ENCODE assay signal across 10 cellular contexts in the genomic region with DNA sequence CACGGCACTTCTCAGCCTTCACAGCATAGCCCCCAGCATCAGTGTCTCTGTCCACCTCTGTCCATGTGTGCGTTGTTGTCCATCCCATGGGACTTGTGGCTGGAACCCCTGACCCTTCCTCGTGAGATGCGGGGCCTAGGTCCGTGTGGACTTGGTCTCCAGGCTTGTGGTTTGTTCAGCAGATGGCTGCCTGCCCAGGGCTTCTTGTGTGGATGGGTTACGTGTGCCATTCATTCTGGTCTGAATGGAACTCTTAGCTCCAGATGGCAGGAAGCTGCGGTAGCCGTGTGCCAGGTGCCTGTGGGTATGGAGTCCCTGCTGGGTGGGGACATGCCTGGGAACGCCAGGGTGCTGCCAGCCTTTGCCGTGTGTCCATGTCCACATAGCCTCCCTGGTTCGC. TPM values are rescaled to one million over a fixed set of nuclear protein-coding genes. Genes with fewer than 3 reads are reported as not detected.
DNase-seq lines count a peak whose midpoint lies in the region; TF ChIP-seq lines count a peak whose summit lies in the region.
"Had no signal": no experiment of that assay in that cellular context is flagged by ENCODE, and none has a peak within 500 bp of the region (broad histone marks: within the 10 kb centered on the region; RNA-seq: fewer than 3 reads in every experiment).

No MANE protein-coding gene starts in this region.

- peak; percentile 29 for DNase-seq in COLO668 (lab: John Stamatoyannopoulos, UW; ENCODE audit: unreplicated experiment)
- DNase-seq in NCI-H1694 treated with DMSO at 0.1 percent for 48 hours (lab: John Stamatoyannopoulos, UW): peak; percentile 76
- DNase-seq in astrocyte of the cerebellum (ENCODE audit: low read depth): peak; percentile 23
- DNase-seq in NK-92 treated with Interleukin-12 subunit alpha and Interleukin-12 subunit beta, amount 100 ng/mL, for 24 hours (lab: John Stamatoyannopoulos, UW): no peak
- no peak for DNase-seq in posterior vena cava (ENCODE audit: low spot score)
- DNase-seq in kidney glomerular epithelial cell (lab: John Stamatoyannopoulos, UW): no peak
- no peak for DNase-seq in activated CD4-positive, CD25-positive, alpha-beta regulatory T cell (lab: John Stamatoyannopoulos, UW)
- DNase-seq: DMS53, mesenchymal stem cell had no signal

- H3K4me3 ChIP-seq in astrocyte of the cerebellum (ENCODE audit: low read depth, low read length) (no peak overlapping the region), mucosa of stomach (ENCODE audit: low read length) (no peak overlapping the region)

- no peaks in the 10 kb centered on the region for H3K9me3 ChIP-seq in mucosa of stomach (ENCODE audit: control insufficient read depth, low read length)

- no peak for TF ChIP-seq CTCF in astrocyte of the cerebellum (IDR thresholded peaks at IDR 0.05; ENCODE audit: low read depth, low read length, missing control alignments)

- peaks cover 52% of the 10 kb centered on the region for H3K4me1 ChIP-seq in mucosa of stomach (ENCODE audit: control insufficient read depth, insufficient read depth, low read length)

- H3K9ac ChIP-seq in mucosa of stomach (ENCODE audit: low read length): peak overlapping the region; percentile 23

- no peaks in the 10 kb centered on the region for H3K27me3 ChIP-seq in mucosa of stomach (ENCODE audit: control insufficient read depth, insufficient read depth, low read length)

- intact Hi-C loops in posterior vena cava (cut with DNase I): no loop called here

- H3K36me3 ChIP-seq in mucosa of stomach (ENCODE audit: control insufficient read depth, insufficient read depth, low read length): peaks cover 4% of the 10 kb centered on the region

- in situ Hi-C loops in astrocyte of the cerebellum (cut with HindIII; ENCODE audit: low sequenced_read_pairs): no loop called here

RNA-seq across cellular contexts. Expression of gene NUDT16L1, which starts 31.7 kb away (rescaled TPM):
- total RNA-seq in posterior vena cava: 10 to 100 TPM; 10.7 to 14.2 TPM

RNA-seq across cellular contexts. Expression of gene MGRN1, which starts 37.0 kb away (rescaled TPM):
- total RNA-seq in posterior vena cava: 10 to 100 TPM; 61.0 to 62.6 TPM

RNA-seq across cellular contexts. Expression of gene UBALD1, which starts 47.0 kb away (rescaled TPM):
- 10 to 100 TPM; 15.6 to 16.4 TPM for total RNA-seq in posterior vena cava

Comparison
In these comparisons a context has a peak if more than half of its experiments do, and no peak if none do; other contexts are left out.
1. DNase-seq: peak in COLO668 (single experiment), NCI-H1694 treated with DMSO at 0.1 percent for 48 hours (single experiment) and astrocyte of the cerebellum (single experiment); none in NK-92 treated with Interleukin-12 subunit alpha and Interleukin-12 subunit beta, amount 100 ng/mL, for 24 hours (single experiment), posterior vena cava (single experiment), kidney glomerular epithelial cell (single experiment) and activated CD4-positive, CD25-positive, alpha-beta regulatory T cell (0 of 4).